ENCODE assay signal across 26 cellular contexts in genomic region chr11:96072592-96072991, GRCh38.
"Had no signal": no experiment of that assay in that cellular context is flagged by ENCODE, and none has a peak within 500 bp of the region (broad histone marks: within the 10 kb centered on the region; RNA-seq: fewer than 3 reads in every experiment).

No MANE protein-coding gene starts in this region.

- H3K36me3 ChIP-seq: neutrophil, ovary, prostate gland, tibial nerve, uterus had no signal

- H3K4me3 ChIP-seq: hepatocyte, left lung, ovary, prostate gland, tibial nerve, uterus had no signal

- H3K4me1 ChIP-seq: prostate gland, uterus had no signal

- H3K9me3 Mint-ChIP-seq: activated CD8-positive, alpha-beta T cell treated with anti-CD3 and anti-CD28 coated beads for 36 hours; brain; immature natural killer cell; natural killer cell treated with Interleukin-12 subunit alpha and Interleukin-12 subunit beta and Interleukin-15 and Interleukin-18, amount 100 ng/mL, for 72 hours; T-helper 2 cell treated with Interferon-gamma antibody and Interleukin-4, amounts not matched to agents 5 μg/mL and 100 μg/mL, for 36 hours had no signal

- H3K27ac ChIP-seq: hepatocyte, left lung, neutrophil, ovary, prostate gland, uterus had no signal

- H3K27ac Mint-ChIP-seq: activated CD8-positive, alpha-beta memory T cell treated with anti-CD3 and anti-CD28 coated beads, Interleukin-2, amount 10 ng/mL, durations not matched to agents 7 days and 5 days; activated CD8-positive, alpha-beta T cell treated with anti-CD3 and anti-CD28 coated beads for 36 hours; immature natural killer cell; T-helper 2 cell treated with Interferon-gamma antibody and Interleukin-4, amounts not matched to agents 5 μg/mL and 100 μg/mL, for 36 hours had no signal

- ATAC-seq: activated CD8-positive, alpha-beta memory T cell treated with anti-CD3 and anti-CD28 coated beads, Interleukin-2, amount 10 ng/mL, durations not matched to agents 7 days and 5 days; activated CD8-positive, alpha-beta T cell treated with anti-CD3 and anti-CD28 coated beads for 36 hours; left lung; natural killer cell treated with Interleukin-12 subunit alpha and Interleukin-12 subunit beta and Interleukin-15 and Interleukin-18, amount 100 ng/mL, for 72 hours; SK-N-SH treated with all-trans-retinoic acid at 6 μM for 48 hours; stimulated activated naive CD8-positive, alpha-beta T cell treated with anti-CD3 and anti-CD28 coated beads, Interleukin-15, Interleukin-2, amounts not matched to agents 100 U/mL and 50 U/mL, for 24 hours had no signal

- H3K4me3 Mint-ChIP-seq: activated CD8-positive, alpha-beta memory T cell treated with anti-CD3 and anti-CD28 coated beads, Interleukin-2, amount 10 ng/mL, durations not matched to agents 7 days and 5 days; activated CD8-positive, alpha-beta T cell treated with anti-CD3 and anti-CD28 coated beads for 36 hours; brain; immature natural killer cell; natural killer cell treated with Interleukin-12 subunit alpha and Interleukin-12 subunit beta and Interleukin-15 and Interleukin-18, amount 100 ng/mL, for 72 hours; T-helper 2 cell treated with Interferon-gamma antibody and Interleukin-4, amounts not matched to agents 5 μg/mL and 100 μg/mL, for 36 hours had no signal

- DNase-seq: activated CD8-positive, alpha-beta memory T cell treated with anti-CD3 and anti-CD28 coated beads, Interleukin-2, amount 10 ng/mL, durations not matched to agents 7 days and 5 days; activated CD8-positive, alpha-beta T cell treated with anti-CD3 and anti-CD28 coated beads for 36 hours; activated gamma-delta T cell treated with Interleukin-2 at 50 U/mL for 16 hours; activated T-cell treated with anti-CD3 and anti-CD28 coated beads for 4 hours; anterior cingulate cortex; caudate nucleus; dermis blood vessel endothelial cell; effector CD8-positive, alpha-beta T cell; erythroblast; foreskin melanocyte; immature natural killer cell; left lung; mammary epithelial cell; midbrain; ovary; stimulated activated CD4-positive, alpha-beta T cell treated with anti-CD3 and anti-CD28 coated beads, Interleukin-4, amount 100 ng/mL, for 24 hours; stimulated activated naive CD8-positive, alpha-beta T cell treated with anti-CD3 and anti-CD28 coated beads, Interleukin-15, Interleukin-2, amounts not matched to agents 100 U/mL and 50 U/mL, for 24 hours; uterus had no signal

- H3K36me3 Mint-ChIP-seq: brain; natural killer cell treated with Interleukin-12 subunit alpha and Interleukin-12 subunit beta and Interleukin-15 and Interleukin-18, amount 100 ng/mL, for 72 hours had no signal

- H3K27me3 Mint-ChIP-seq: activated CD8-positive, alpha-beta memory T cell treated with anti-CD3 and anti-CD28 coated beads, Interleukin-2, amount 10 ng/mL, durations not matched to agents 7 days and 5 days; activated CD8-positive, alpha-beta T cell treated with anti-CD3 and anti-CD28 coated beads for 36 hours; natural killer cell treated with Interleukin-12 subunit alpha and Interleukin-12 subunit beta and Interleukin-15 and Interleukin-18, amount 100 ng/mL, for 72 hours had no signal

- H3K9me3 ChIP-seq: left lung, neutrophil, ovary, prostate gland, tibial nerve, uterus had no signal

- H3K27me3 ChIP-seq: hepatocyte, left lung, neutrophil, ovary, tibial nerve, uterus had no signal
